8 cellular contexts compared by ENCODE assay signal in genomic region chr11:66312549-66313320, GRCh38. TPM values are rescaled to one million over a fixed set of nuclear protein-coding genes. Genes with fewer than 3 reads are reported as not detected.
DNase-seq lines count a peak whose midpoint lies in the region; ATAC-seq and TF ChIP-seq lines count a peak whose summit lies in the region.

No MANE protein-coding gene starts in this region.

- H3F3A ChIP-seq in MM.1S (ENCODE audit: insufficient read depth, low read length) = no peaks in the 10 kb centered on the region

- H3K4me1 Mint-ChIP-seq in neural crest cell = peaks cover 29% of the 10 kb centered on the region
- H3K4me1 Mint-ChIP-seq in stimulated activated naive CD8-positive, alpha-beta T cell treated with anti-CD3 and anti-CD28 coated beads, Interleukin-15, amount 100 ng/mL, for 72 hours = peaks cover 48% of the 10 kb centered on the region

- peak; percentile 78 for ATAC-seq in stimulated activated naive CD8-positive, alpha-beta T cell treated with anti-CD3 and anti-CD28 coated beads, Interleukin-15, amount 100 ng/mL, for 72 hours

- H3K4me3 ChIP-seq in MM.1S (ENCODE audit: low read length) = peak overlapping the region; percentile 54
- H3K4me3 ChIP-seq in foreskin fibroblast (ENCODE audit: low read depth in 1 of 2, low read length in 2 of 2) = peak overlapping the region; percentile 94 to 95

- H3K9me2 ChIP-seq in MM.1S (replicated peaks; ENCODE audit: insufficient read depth, low read length) = no peaks in the 10 kb centered on the region

- H3K9ac ChIP-seq in ES-I3 (ENCODE audit: low read depth, low read length) (peak overlapping the region; percentile 64; the same call in 1 of the 2 replicates), MM.1S (ENCODE audit: low read length) (no peak overlapping the region)

- H3K27me3 Mint-ChIP-seq in neural crest cell (ENCODE audit: low read depth) = peaks cover 2% of the 10 kb centered on the region
- H3K27me3 Mint-ChIP-seq in stimulated activated naive CD8-positive, alpha-beta T cell treated with anti-CD3 and anti-CD28 coated beads, Interleukin-15, amount 100 ng/mL, for 72 hours = no peaks in the 10 kb centered on the region

- H3K36me3 ChIP-seq in ES-I3 (ENCODE audit: insufficient read depth, low read length) = no peaks in the 10 kb centered on the region
- no peaks in the 10 kb centered on the region for H3K36me3 ChIP-seq in MM.1S (replicated peaks; ENCODE audit: insufficient read depth, low read length)

- H3K27me3 ChIP-seq in MM.1S (replicated peaks; ENCODE audit: insufficient read depth, low read length) = peaks cover 72% of the 10 kb centered on the region

- no peaks in the 10 kb centered on the region for H3K36me3 Mint-ChIP-seq in neural crest cell (ENCODE audit: low read depth)

- no peaks in the 10 kb centered on the region for H3K9me3 ChIP-seq in ES-I3 (ENCODE audit: control insufficient read depth, insufficient read depth, low read length)
- H3K9me3 ChIP-seq in MM.1S (replicated peaks; ENCODE audit: insufficient read depth, low read length) = no peaks in the 10 kb centered on the region

- no peaks in the 10 kb centered on the region for H4K20me1 ChIP-seq in MM.1S (ENCODE audit: insufficient read depth, low read length)

- H3K4me1 ChIP-seq in ES-I3 (ENCODE audit: insufficient read depth, low read length) (peaks cover 18% of the 10 kb centered on the region), MM.1S (ENCODE audit: low read length) (no peaks in the 10 kb centered on the region)

- H3K27ac Mint-ChIP-seq in neural crest cell (ENCODE audit: unreplicated experiment) = peak overlapping the region; percentile 93
- peak overlapping the region; percentile 98 to 99 for H3K27ac Mint-ChIP-seq in stimulated activated naive CD8-positive, alpha-beta T cell treated with anti-CD3 and anti-CD28 coated beads, Interleukin-15, amount 100 ng/mL, for 72 hours

- DNase-seq in HCEC 1CT (peak; percentile 99), MM.1S (peak; percentile 93), SIG-M5 treated with dmso at 0.1 percent for 504 hours (lab: John Stamatoyannopoulos, UW; ENCODE audit: unreplicated experiment) (peak; percentile 91), foreskin fibroblast (peak; percentile 100), neural crest cell (ENCODE audit: low read depth, low spot score) (peak; percentile 100)
- DNase-seq in activated gamma-delta T cell treated with anti-CD3 and anti-CD28 coated beads, Interleukin-2, amount 50 U/mL, for 16 hours (ENCODE audit: low read depth) = peak; percentile 99
- DNase-seq in stimulated activated naive CD8-positive, alpha-beta T cell treated with anti-CD3 and anti-CD28 coated beads, Interleukin-15, amount 100 ng/mL, for 72 hours = peak; percentile 99

- H3K27ac ChIP-seq in MM.1S (ENCODE audit: low read length) = peak overlapping the region; percentile 25; the same call in 1 of the 2 replicates

- peak overlapping the region; percentile 93 for H3K4me3 Mint-ChIP-seq in neural crest cell
- H3K4me3 Mint-ChIP-seq in stimulated activated naive CD8-positive, alpha-beta T cell treated with anti-CD3 and anti-CD28 coated beads, Interleukin-15, amount 100 ng/mL, for 72 hours = peak overlapping the region; percentile 91 to 95

- peak overlapping the region; percentile 61 for H3K4me2 ChIP-seq in MM.1S (ENCODE audit: low read depth, low read length)

- no peaks in the 10 kb centered on the region for H3K79me2 ChIP-seq in MM.1S (ENCODE audit: low read length)

- TF ChIP-seq CTCF in MM.1S (IDR thresholded peaks at IDR 0.05; ENCODE audit: low read length) (no peak), foreskin fibroblast (IDR thresholded peaks at IDR 0.05; ENCODE audit: low read depth, low read length) (no peak), neural crest cell (conservative IDR thresholded peaks at IDR 0.05) (peak; percentile 15)

- H3K9me3 Mint-ChIP-seq in neural crest cell = no peaks in the 10 kb centered on the region
- H3K9me3 Mint-ChIP-seq in stimulated activated naive CD8-positive, alpha-beta T cell treated with anti-CD3 and anti-CD28 coated beads, Interleukin-15, amount 100 ng/mL, for 72 hours = no peaks in the 10 kb centered on the region

- peak overlapping the region; percentile 43; the same call in 1 of the 2 replicates for H2AFZ ChIP-seq in MM.1S (ENCODE audit: low read length)

RNA-seq across cellular contexts. Expression of gene CD248, which starts 4.1 kb away (rescaled TPM):
- 4.2 and 4.8 TPM in 2 replicates for total RNA-seq in neural crest cell

RNA-seq across cellular contexts. Expression of gene TMEM151A, which starts 21.0 kb away (rescaled TPM):
- total RNA-seq in neural crest cell = 0.57 and 1.0 TPM in 2 replicates

RNA-seq across cellular contexts. Expression of gene RIN1, which starts 23.5 kb away (rescaled TPM):
- 3.7 and 4.3 TPM in 2 replicates for total RNA-seq in neural crest cell

RNA-seq across cellular contexts. Expression of gene YIF1A, which starts 23.8 kb away (rescaled TPM):
- total RNA-seq in neural crest cell = 59.4 and 60.9 TPM in 2 replicates

RNA-seq across cellular contexts. Expression of gene BRMS1, which starts 32.2 kb away (rescaled TPM):
- 40.2 and 49.0 TPM in 2 replicates for total RNA-seq in neural crest cell

Comparison
In these comparisons a context has a peak if more than half of its experiments do, and no peak if none do; other contexts are left out.
1. Peak in every context shown above with its lines: DNase-seq, ATAC-seq, H3K4me3 ChIP-seq and H3K27ac ChIP-seq.